26 cellular contexts compared by ENCODE assay signal in genomic region chr1:118249641-118250040, GRCh38.
"Had no signal": no experiment of that assay in that cellular context is flagged by ENCODE, and none has a peak within 500 bp of the region (broad histone marks: within the 10 kb centered on the region; RNA-seq: fewer than 3 reads in every experiment).

No MANE protein-coding gene starts in this region.

- H3K36me3 Mint-ChIP-seq: natural killer cell; stimulated activated effector memory CD8-positive, alpha-beta T cell treated with anti-CD3 and anti-CD28 coated beads, Interleukin-12 subunit alpha, Interleukin-12 subunit beta, amount 100 ng/mL, for 72 hours had no signal

- H3K27me3 ChIP-seq: esophagus muscularis mucosa, foreskin keratinocyte, gastroesophageal sphincter, heart left ventricle, hepatocyte, left lung, right atrium auricular region, tibial nerve, upper lobe of left lung had no signal

- DNase-seq: dermis blood vessel endothelial cell; effector memory CD4-positive, alpha-beta T cell; foreskin keratinocyte; heart left ventricle; kidney; left lung; mesenchymal stem cell; midbrain; natural killer cell; stimulated activated CD4-positive, alpha-beta T cell treated with anti-CD3 and anti-CD28 coated beads, Interleukin-2, amount 100 ng/mL, for 24 hours; stimulated activated CD4-positive, alpha-beta T cell treated with anti-CD3 and anti-CD28 coated beads, Interleukin-4, amount 100 ng/mL, for 24 hours; stimulated activated naive CD4-positive, alpha-beta T cell treated with Interleukin-2 at 50 U/mL for 16 hours; upper lobe of left lung had no signal

- H3K27ac Mint-ChIP-seq: natural killer cell; stimulated activated effector memory CD8-positive, alpha-beta T cell treated with anti-CD3 and anti-CD28 coated beads, Interleukin-12 subunit alpha, Interleukin-12 subunit beta, amount 100 ng/mL, for 72 hours had no signal

- H3K9me3 ChIP-seq: esophagus muscularis mucosa, gastroesophageal sphincter, heart left ventricle, left lung, prostate gland, right atrium auricular region, thoracic aorta, tibial nerve, upper lobe of left lung had no signal

- H3K4me3 Mint-ChIP-seq: natural killer cell; neural crest cell; stimulated activated effector memory CD8-positive, alpha-beta T cell treated with anti-CD3 and anti-CD28 coated beads, Interleukin-12 subunit alpha, Interleukin-12 subunit beta, amount 100 ng/mL, for 72 hours had no signal

- H3K9ac ChIP-seq: parathyroid adenoma had no signal

- H3K79me2 ChIP-seq: hepatocyte, parathyroid adenoma had no signal

- H2AFZ ChIP-seq: hepatocyte, parathyroid adenoma had no signal

- H3K4me3 ChIP-seq: coronary artery, esophagus muscularis mucosa, gastroesophageal sphincter, heart left ventricle, hepatocyte, left lung, prostate gland, right atrium auricular region, thoracic aorta, tibial nerve, upper lobe of left lung had no signal

- H3K4me2 ChIP-seq: hepatocyte had no signal

- H3K9me3 Mint-ChIP-seq: neural crest cell had no signal

- H3K36me3 ChIP-seq: esophagus muscularis mucosa, gastroesophageal sphincter, heart left ventricle, left lung, prostate gland, right atrium auricular region, thoracic aorta, tibial nerve, upper lobe of left lung had no signal

- FAIRE-seq: endothelial cell of umbilical vein, kidney, urothelium cell line had no signal

- H3K27ac ChIP-seq: coronary artery, esophagus muscularis mucosa, foreskin keratinocyte, gastroesophageal sphincter, heart left ventricle, hepatocyte, left lung, parathyroid adenoma, prostate gland, right atrium auricular region, thoracic aorta, tibial nerve, upper lobe of left lung had no signal

- H3K4me1 ChIP-seq: esophagus muscularis mucosa, foreskin keratinocyte, gastroesophageal sphincter, heart left ventricle, left lung, parathyroid adenoma, prostate gland, right atrium auricular region, tibial nerve, upper lobe of left lung had no signal

- H3K4me1 Mint-ChIP-seq: natural killer cell; stimulated activated effector memory CD8-positive, alpha-beta T cell treated with anti-CD3 and anti-CD28 coated beads, Interleukin-12 subunit alpha, Interleukin-12 subunit beta, amount 100 ng/mL, for 72 hours had no signal
